ENCODE assay signal across 13 cellular contexts in the genomic region with DNA sequence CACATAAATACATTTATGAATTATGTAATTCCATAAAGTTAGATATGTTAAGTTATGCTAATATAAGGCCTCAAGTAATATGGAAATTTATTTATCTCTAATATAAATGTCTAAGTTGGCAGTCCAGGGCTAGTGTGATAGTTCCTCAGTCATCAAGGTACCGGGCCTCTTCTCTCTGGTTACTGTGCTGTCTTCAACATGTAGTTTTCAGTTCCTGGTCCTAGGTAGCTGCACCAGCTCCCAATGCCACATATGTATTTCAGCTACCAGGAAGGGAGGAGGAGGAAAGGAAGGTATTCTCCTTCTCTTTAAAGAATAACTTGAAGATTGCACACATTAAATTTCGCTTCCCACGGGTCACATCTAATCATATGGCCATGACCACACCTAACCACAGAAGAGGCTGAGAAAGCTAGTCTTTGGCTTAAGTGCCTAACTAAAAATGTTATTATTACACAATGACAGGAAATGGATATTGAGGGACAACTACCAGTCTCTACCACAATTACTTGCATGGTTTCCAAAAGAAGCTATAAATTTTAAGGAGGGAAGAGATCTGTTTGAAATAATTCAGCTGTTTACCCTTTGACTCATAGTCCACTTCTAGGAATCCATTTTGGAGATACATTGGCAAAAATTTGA.
DNase-seq lines count a peak whose midpoint lies in the region; ATAC-seq, FAIRE-seq and TF ChIP-seq lines count a peak whose summit lies in the region.
"Had no signal": no experiment of that assay in that cellular context is flagged by ENCODE, and none has a peak within 500 bp of the region (broad histone marks: within the 10 kb centered on the region; RNA-seq: fewer than 3 reads in every experiment).

No MANE protein-coding gene starts in this region.

- TF ChIP-seq CTCF in astrocyte of the spinal cord (IDR thresholded peaks at IDR 0.05; ENCODE audit: low read depth, low read length): no peak
- no peak for TF ChIP-seq CTCF in coronary artery (IDR thresholded peaks at IDR 0.05)
- TF ChIP-seq CTCF in foreskin keratinocyte (conservative IDR thresholded peaks at IDR 0.05): no peak

- DNase-seq in AG08395 (ENCODE audit: low spot score) (peak; percentile 64), HTR-8/SVneo (ENCODE audit: insufficient read length, low spot score) (peak; percentile 11), astrocyte of the spinal cord (ENCODE audit: low read depth, low spot score) (peak; percentile 76), coronary artery (ENCODE audit: low spot score) (no peak), foreskin keratinocyte (no peak), dedifferentiated amniotic fluid mesenchymal stem cell (ENCODE audit: extremely low spot score) (no peak)
- no peak for DNase-seq in activated CD8-positive, alpha-beta memory T cell treated with anti-CD3 and anti-CD28 coated beads for 24 hours
- DNase-seq: activated CD4-positive, alpha-beta memory T cell treated with anti-CD3 and anti-CD28 coated beads, Interleukin-2, amount 10 ng/mL, durations not matched to agents 7 days and 5 days; NCI-H510A had no signal

- no peak overlapping the region for H3K27ac ChIP-seq in coronary artery
- H3K27ac ChIP-seq in foreskin keratinocyte: no peak overlapping the region
- H3K27ac ChIP-seq: right atrium auricular region had no signal

- no peaks in the 10 kb centered on the region for H3K27me3 ChIP-seq in foreskin keratinocyte
- H3K27me3 ChIP-seq: right atrium auricular region had no signal

- no peak for FAIRE-seq in HTR-8/SVneo (lab: Jason Lieb, UNC)
- FAIRE-seq: G401.6 had no signal

- ATAC-seq in GM21390 (IDR thresholded peaks at IDR 0.05; ENCODE audit: unreplicated experiment): peak; percentile 67
- ATAC-seq in foreskin keratinocyte: no peak
- ATAC-seq: activated naive CD4-positive, alpha-beta T cell treated with anti-CD3 and anti-CD28 coated beads, Interleukin-2, amount 50 U/mL, for 72 hours had no signal

- in situ Hi-C loops in astrocyte of the spinal cord (cut with HindIII; ENCODE audit: low sequenced_read_pairs): no loop called here

- peaks cover 2% of the 10 kb centered on the region for H3K4me1 ChIP-seq in foreskin keratinocyte
- H3K4me1 ChIP-seq: right atrium auricular region had no signal

- no peak overlapping the region for H3K4me3 ChIP-seq in astrocyte of the spinal cord (ENCODE audit: low read depth, low read length)
- no peak overlapping the region for H3K4me3 ChIP-seq in coronary artery
- H3K4me3 ChIP-seq: right atrium auricular region had no signal

Comparison
In these comparisons a context has a peak if more than half of its experiments do, and no peak if none do; other contexts are left out.
1. DNase-seq: peak in AG08395 (single experiment), HTR-8/SVneo (single experiment) and astrocyte of the spinal cord (single experiment); none in activated CD8-positive, alpha-beta memory T cell treated with anti-CD3 and anti-CD28 coated beads for 24 hours (single experiment), coronary artery (single experiment), foreskin keratinocyte (0 of 2) and dedifferentiated amniotic fluid mesenchymal stem cell (single experiment).